ENCODE assay signal across 16 cellular contexts in the genomic region with DNA sequence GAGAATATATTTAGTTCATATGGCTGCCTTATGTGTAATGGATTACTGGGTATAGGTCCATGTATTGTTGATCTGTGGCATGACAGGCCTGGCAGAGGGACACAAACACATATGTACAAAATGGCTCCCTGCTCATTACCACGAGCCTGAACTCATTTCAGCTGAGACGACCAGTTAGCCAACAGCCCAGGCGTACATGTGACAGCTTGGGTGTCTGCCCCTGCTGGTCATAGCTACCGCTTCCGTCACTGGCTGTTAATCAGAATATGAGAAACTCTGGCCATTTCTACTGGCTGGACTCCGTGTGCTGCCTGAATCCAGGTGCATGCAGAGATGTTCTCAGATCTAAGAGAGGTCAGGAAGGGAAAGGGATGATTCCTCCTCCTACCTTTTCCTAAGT.
DNase-seq lines count a peak whose midpoint lies in the region; ATAC-seq and TF ChIP-seq lines count a peak whose summit lies in the region.
"Had no signal": no experiment of that assay in that cellular context is flagged by ENCODE, and none has a peak within 500 bp of the region (broad histone marks: within the 10 kb centered on the region; RNA-seq: fewer than 3 reads in every experiment).

No MANE protein-coding gene starts in this region.

- 0 out of 2 replicates have a peak, but pooled peaks have one; percentile 22 for TF ChIP-seq CTCF in A673 (conservative IDR thresholded peaks at IDR 0.05; ENCODE audit: low read depth, low read length)
- TF ChIP-seq CTCF in glutamatergic neuron (IDR thresholded peaks at IDR 0.05; ENCODE audit: partially characterized antibody, unreplicated experiment): peak; percentile 19
- peak; percentile 17 for TF ChIP-seq CTCF in progenitor cell of endocrine pancreas (IDR thresholded peaks at IDR 0.05; ENCODE audit: unreplicated experiment)

- H3K36me3 ChIP-seq in A673 (ENCODE audit: insufficient read depth, low read length, poor library complexity, severe bottlenecking): no peaks in the 10 kb centered on the region
- H3K36me3 ChIP-seq: upper lobe of left lung had no signal

- no peak for DNase-seq in A673 (ENCODE audit: low spot score)
- DNase-seq in SK-N-DZ (ENCODE audit: low spot score): peak; percentile 38
- peak; percentile 46 for DNase-seq in glutamatergic neuron
- no peak for DNase-seq in progenitor cell of endocrine pancreas (ENCODE audit: low spot score, unreplicated experiment)
- DNase-seq in HPDE6-E6E7 (ENCODE audit: extremely low spot score): no peak
- DNase-seq in NCI-H2081 treated with DMSO at 0.1 percent for 48 hours (lab: John Stamatoyannopoulos, UW): no peak
- no peak for DNase-seq in KBM-7
- DNase-seq: activated CD4-positive, alpha-beta T cell treated with anti-CD3 and anti-CD28 coated beads for 36 hours; activated effector memory CD4-positive, alpha-beta T cell treated with anti-CD3 and anti-CD28 coated beads, Interleukin-2, amount 50 U/mL, for 16 hours; CD8-positive, alpha-beta memory T cell; NCI-H1694; SHP77; T-helper 2 cell; upper lobe of left lung had no signal

- H3K27me3 Mint-ChIP-seq in glutamatergic neuron (ENCODE audit: unreplicated experiment) (peaks cover 2% of the 10 kb centered on the region), progenitor cell of endocrine pancreas (no peaks in the 10 kb centered on the region)
- H3K27me3 Mint-ChIP-seq: central memory CD8-positive, alpha-beta T cell had no signal

- H3K36me3 Mint-ChIP-seq in glutamatergic neuron (ENCODE audit: unreplicated experiment): no peaks in the 10 kb centered on the region
- H3K36me3 Mint-ChIP-seq in progenitor cell of endocrine pancreas (ENCODE audit: insufficient read depth): no peaks in the 10 kb centered on the region
- H3K36me3 Mint-ChIP-seq: CD8-positive, alpha-beta memory T cell had no signal

- BruUV-seq in A673 (replicated peaks; lab: Mats Ljungman, UMichigan): no TSS peak

- no peak for ATAC-seq in GM18861 (IDR thresholded peaks at IDR 0.05; ENCODE audit: unreplicated experiment)
- ATAC-seq: activated CD4-positive, alpha-beta T cell treated with anti-CD3 and anti-CD28 coated beads for 36 hours had no signal

- H3K4me1 ChIP-seq in A673 (ENCODE audit: insufficient read depth, low read length, poor library complexity, severe bottlenecking): peaks cover 26% of the 10 kb centered on the region

- POLR2A ChIA-PET in A673 (lab: Charles Lee; ENCODE audit: low non-redundant PET): no interaction called here

- H3K9me3 Mint-ChIP-seq in glutamatergic neuron (ENCODE audit: unreplicated experiment) (peaks cover 6% of the 10 kb centered on the region), progenitor cell of endocrine pancreas (ENCODE audit: low read depth) (no peaks in the 10 kb centered on the region)
- H3K9me3 Mint-ChIP-seq: central memory CD8-positive, alpha-beta T cell had no signal

- H3K4me3 Mint-ChIP-seq in glutamatergic neuron (ENCODE audit: unreplicated experiment) (no peak overlapping the region), progenitor cell of endocrine pancreas (ENCODE audit: low read depth) (no peak overlapping the region)
- H3K4me3 Mint-ChIP-seq: activated CD4-positive, alpha-beta T cell treated with anti-CD3 and anti-CD28 coated beads for 36 hours; CD8-positive, alpha-beta memory T cell; central memory CD8-positive, alpha-beta T cell had no signal

- intact Hi-C loops in A673 (cut with micrococcal nuclease; ENCODE audit: unreplicated experiment): no loop called here

- in situ Hi-C loops in KBM-7 (cut with MboI; ENCODE audit: low pct_unique_long_range_greater_than_20kb, low sequenced_read_pairs): no loop called here

- peak overlapping the region; percentile 28 for H3K27ac Mint-ChIP-seq in glutamatergic neuron (ENCODE audit: unreplicated experiment)
- H3K27ac Mint-ChIP-seq in progenitor cell of endocrine pancreas: no peak overlapping the region
- H3K27ac Mint-ChIP-seq: activated CD4-positive, alpha-beta T cell treated with anti-CD3 and anti-CD28 coated beads for 36 hours had no signal

- CTCF ChIA-PET in A673 (lab: Charles Lee): no interaction called here

- peaks cover 37% of the 10 kb centered on the region for H3K4me1 Mint-ChIP-seq in glutamatergic neuron (ENCODE audit: low read depth, unreplicated experiment)
- peaks cover 34% of the 10 kb centered on the region for H3K4me1 Mint-ChIP-seq in progenitor cell of endocrine pancreas (ENCODE audit: low read depth)
- H3K4me1 Mint-ChIP-seq: activated CD4-positive, alpha-beta T cell treated with anti-CD3 and anti-CD28 coated beads for 36 hours; CD8-positive, alpha-beta memory T cell; central memory CD8-positive, alpha-beta T cell had no signal

- H3K27me3 ChIP-seq in A673 (replicated peaks; ENCODE audit: insufficient read depth, low read depth, low read length, poor library complexity): no peaks in the 10 kb centered on the region
- H3K27me3 ChIP-seq: upper lobe of left lung had no signal

- H3K4me3 ChIP-seq in A673 (ENCODE audit: low read depth, low read length, poor library complexity, severe bottlenecking): no peak overlapping the region
- H3K4me3 ChIP-seq: upper lobe of left lung had no signal

- no peak overlapping the region for H3K27ac ChIP-seq in A673 (ENCODE audit: low read depth, low read length, poor library complexity, severe bottlenecking)
- H3K27ac ChIP-seq: upper lobe of left lung had no signal

- no peaks in the 10 kb centered on the region for H3K9me3 ChIP-seq in A673 (ENCODE audit: low read depth, low read length, poor library complexity, severe bottlenecking)
- H3K9me3 ChIP-seq: upper lobe of left lung had no signal

Comparison
In these comparisons a context has a peak if more than half of its experiments do, and no peak if none do; other contexts are left out.
1. DNase-seq: peak in SK-N-DZ (single experiment) and glutamatergic neuron (single experiment); none in A673 (single experiment), progenitor cell of endocrine pancreas (single experiment), HPDE6-E6E7 (single experiment), NCI-H2081 treated with DMSO at 0.1 percent for 48 hours (single experiment) and KBM-7 (single experiment).
2. Peak in every context shown above with its lines, with median percentiles within 50 percentile points of each other: CTCF ChIP-seq.